In genomic region chr13:33321686-33322473, GRCh38 we compare ENCODE assay signal across 14 cellular contexts. TPM values are rescaled to one million over a fixed set of nuclear protein-coding genes. Genes with fewer than 3 reads are reported as not detected.
DNase-seq lines count a peak whose midpoint lies in the region; ATAC-seq and TF ChIP-seq lines count a peak whose summit lies in the region.
"Had no signal": no experiment of that assay in that cellular context is flagged by ENCODE, and none has a peak within 500 bp of the region (broad histone marks: within the 10 kb centered on the region; RNA-seq: fewer than 3 reads in every experiment).

No MANE protein-coding gene starts in this region.

- ATAC-seq in GM21447 (IDR thresholded peaks at IDR 0.05; ENCODE audit: unreplicated experiment) (no peak), GM19455 (IDR thresholded peaks at IDR 0.05; ENCODE audit: unreplicated experiment) (no peak)

- 77 to 83% methylated on average over 11 of the region's 11 CpGs for WGBS in sigmoid colon, 2 donors

- peak in 1 of 4 donors; percentile 7 for TF ChIP-seq EP300 in sigmoid colon (IDR thresholded peaks at IDR 0.05)

- TF ChIP-seq POLR2A in sigmoid colon (IDR thresholded peaks at IDR 0.05) = no peak

- H3K36me3 ChIP-seq in left ventricle myocardium inferior (no peaks in the 10 kb centered on the region), sigmoid colon (no peaks in the 10 kb centered on the region)

- H3K27ac ChIP-seq in left ventricle myocardium inferior (replicated peaks) = peak overlapping the region; percentile 60
- peak overlapping the region; percentile 43 to 61 (median 52) for H3K27ac ChIP-seq in sigmoid colon

- TF ChIP-seq CTCF in AG10803 (conservative IDR thresholded peaks at IDR 0.05; ENCODE audit: low read length) (no peak), left ventricle myocardium inferior (IDR thresholded peaks at IDR 0.05; ENCODE audit: borderline replicate concordance) (no peak), sigmoid colon (IDR thresholded peaks at IDR 0.05) (no peak)

- intact Hi-C loops in left ventricle myocardium inferior (cut with micrococcal nuclease) = no loop called here
- intact Hi-C loops in sigmoid colon (cut with DNase I) = no loop called here

- no peaks in the 10 kb centered on the region for H3K27me3 ChIP-seq in left ventricle myocardium inferior (ENCODE audit: low read depth)
- no peaks in the 10 kb centered on the region for H3K27me3 ChIP-seq in sigmoid colon

- DNase-seq in AG10803 (ENCODE audit: low read depth) (peak; percentile 24), amniotic epithelial cell (ENCODE audit: low read depth) (peak; percentile 62), left ventricle myocardium inferior (no peak), sigmoid colon (no peak)
- no peak for DNase-seq in central memory CD4-positive, alpha-beta T cell
- no peak for DNase-seq in activated CD4-positive, alpha-beta T cell treated with anti-CD3 and anti-CD28 coated beads, Interleukin-2, amount 50 U/mL, for 48 hours
- DNase-seq: activated CD4-positive, alpha-beta T cell treated with anti-CD3 and anti-CD28 coated beads, Interleukin-2, amount 50 U/mL, for 4 hours; NCI-H2029; NCI-H774; SHP77; T1000 had no signal

- H3K4me1 ChIP-seq in left ventricle myocardium inferior = peaks cover 10% of the 10 kb centered on the region
- peaks cover 0 to 35% (median 12%) of the 10 kb centered on the region in 4 donors for H3K4me1 ChIP-seq in sigmoid colon

- H3K4me3 ChIP-seq in AG10803 (ENCODE audit: low read length) (peak overlapping the region; percentile 55), left ventricle myocardium inferior (peak overlapping the region; percentile 15), sigmoid colon (peak overlapping the region in 1 of 4 donors; percentile 5)
- H3K4me3 ChIP-seq: smooth muscle cell had no signal

- H3K9me3 ChIP-seq in left ventricle myocardium inferior (replicated peaks) (no peaks in the 10 kb centered on the region), sigmoid colon (no peaks in the 10 kb centered on the region)

RNA-seq across cellular contexts. Expression of gene STARD13, which starts 36.3 kb away (rescaled TPM):
- total RNA-seq in left ventricle myocardium inferior = 29.9 TPM
- 100 to 1,000 TPM in 1 of 4 donors, 10 to 100 TPM in 3; 66.7 to 102 (median 81.8) TPM for total RNA-seq in sigmoid colon
- 10 to 100 TPM in 1 of 3 donors, 1 to 10 TPM in 2; 3.7 to 14.1 (median 6.0) TPM for polyA plus RNA-seq in sigmoid colon

Comparison
In these comparisons a context has a peak if more than half of its experiments do, and no peak if none do; other contexts are left out.
1. DNase-seq: peak in AG10803 (single experiment) and amniotic epithelial cell (single experiment); none in left ventricle myocardium inferior (single experiment), sigmoid colon (single experiment), central memory CD4-positive, alpha-beta T cell (single experiment) and activated CD4-positive, alpha-beta T cell treated with anti-CD3 and anti-CD28 coated beads, Interleukin-2, amount 50 U/mL, for 48 hours (0 of 2).